Comparison of ENCODE assay signal across 12 cellular contexts in the genomic region with DNA sequence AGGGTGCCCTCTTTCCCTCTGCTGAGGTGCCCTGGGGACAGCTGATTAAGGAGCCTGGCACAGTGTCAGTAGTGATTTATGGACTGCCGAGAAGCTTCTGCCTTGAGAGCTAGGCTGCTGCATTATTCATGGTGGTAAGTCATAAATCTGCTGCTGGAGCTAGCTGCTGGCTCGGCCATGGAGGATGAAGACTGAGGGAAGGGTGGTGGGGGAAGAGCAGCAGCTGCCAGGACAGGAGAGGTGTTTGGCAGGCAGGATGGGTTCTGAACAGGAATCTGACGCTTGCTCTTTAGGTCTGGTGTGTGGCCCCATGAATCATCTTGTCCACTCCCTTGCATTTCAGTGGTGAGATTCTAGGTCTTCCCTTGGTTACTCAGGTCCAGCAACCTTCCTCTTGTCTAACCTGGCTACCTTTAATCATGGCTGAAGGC.
DNase-seq lines count a peak whose midpoint lies in the region; ATAC-seq and TF ChIP-seq lines count a peak whose summit lies in the region.
"Had no signal": no experiment of that assay in that cellular context is flagged by ENCODE, and none has a peak within 500 bp of the region (broad histone marks: within the 10 kb centered on the region; RNA-seq: fewer than 3 reads in every experiment).

No MANE protein-coding gene starts in this region.

- no peak overlapping the region for H2AFZ ChIP-seq in SK-N-SH (ENCODE audit: low read depth)

- peak in 1 of 2 experiments; percentile 40; a peak in 1 of 4 replicates for TF ChIP-seq EP300 in SK-N-SH (IDR thresholded peaks at IDR 0.05; ENCODE audit: borderline replicate concordance in 1 of 2, low read depth in 1 of 2, low read length in 1 of 2)

- DNase-seq in MCF 10A (ENCODE audit: unreplicated experiment) (peak; percentile 67), breast epithelium (ENCODE audit: low spot score in 2 of 2) (no peak), SK-N-SH (no peak), foreskin keratinocyte (peak; percentile 33 to 69), NCI-H774 (lab: John Stamatoyannopoulos, UW) (no peak), CD1c-positive myeloid dendritic cell (ENCODE audit: extremely low spot score) (no peak)

- H3K9me3 Mint-ChIP-seq in MCF 10A (ENCODE audit: unreplicated experiment): peaks cover 12% of the 10 kb centered on the region
- peaks cover 8% of the 10 kb centered on the region for H3K9me3 Mint-ChIP-seq in stimulated activated memory B cell treated with anti-CD40 and anti-IgM and Interleukin-4, amounts not matched to agents 10 μg/mL and 1 μg/mL and 100 μg/mL, for 72 hours

- TF ChIP-seq CTCF in MCF 10A (IDR thresholded peaks at IDR 0.05; ENCODE audit: unreplicated experiment) (no peak), breast epithelium (IDR thresholded peaks at IDR 0.05) (no peak), SK-N-SH (IDR thresholded peaks at IDR 0.05) (no peak), foreskin keratinocyte (conservative IDR thresholded peaks at IDR 0.05) (no peak)

- H3K79me2 ChIP-seq in SK-N-SH (ENCODE audit: insufficient read depth): no peaks in the 10 kb centered on the region

- no peak for TF ChIP-seq RAD21 in SK-N-SH (IDR thresholded peaks at IDR 0.05; ENCODE audit: low read length)

- H3K4me3 Mint-ChIP-seq in MCF 10A (ENCODE audit: unreplicated experiment): no peak overlapping the region
- H3K4me3 Mint-ChIP-seq in stimulated activated memory B cell treated with anti-CD40 and anti-IgM and Interleukin-4, amounts not matched to agents 10 μg/mL and 1 μg/mL and 100 μg/mL, for 72 hours: no peak overlapping the region
- H3K4me3 Mint-ChIP-seq: activated naive CD8-positive, alpha-beta T cell; nephron had no signal

- H3K36me3 ChIP-seq in breast epithelium: no peaks in the 10 kb centered on the region
- no peaks in the 10 kb centered on the region for H3K36me3 ChIP-seq in SK-N-SH (replicated peaks in 1 of 2; ENCODE audit: control insufficient read depth in 1 of 2, insufficient read depth in 2 of 2, low read length in 1 of 2)
- H3K36me3 ChIP-seq: gastroesophageal sphincter, tibial nerve had no signal

- ATAC-seq in foreskin keratinocyte: peak; percentile 25
- ATAC-seq in stimulated activated memory B cell treated with anti-CD40 and anti-IgM and Interleukin-4, amounts not matched to agents 10 μg/mL and 1 μg/mL and 100 μg/mL, for 72 hours: no peak
- no peak for ATAC-seq in GM18868 (IDR thresholded peaks at IDR 0.05; ENCODE audit: unreplicated experiment)
- ATAC-seq: gastroesophageal sphincter had no signal

- no peak overlapping the region for H3K9ac ChIP-seq in SK-N-SH

- H3K4me3 ChIP-seq in breast epithelium (no peak overlapping the region), SK-N-SH (ENCODE audit: low read depth in 2 of 2, low read length in 1 of 2) (no peak overlapping the region)
- H3K4me3 ChIP-seq: gastroesophageal sphincter, tibial nerve had no signal

- POLR2A ChIA-PET in MCF 10A (lab: Yijun Ruan, JAX): interaction anchor here (0.6 to 0.7 kb wide), 2 partner anchors 8 to 160 kb away, joined by 3 to 4 read pairs; no protein-coding TSS in a partner anchor
- POLR2A ChIA-PET in SK-N-SH (lab: Yijun Ruan, JAX): no interaction called here

- no peak overlapping the region for H3K4me2 ChIP-seq in SK-N-SH

- H3K4me1 Mint-ChIP-seq in MCF 10A (ENCODE audit: insufficient read depth, unreplicated experiment): peaks cover 6% of the 10 kb centered on the region
- no peaks in the 10 kb centered on the region for H3K4me1 Mint-ChIP-seq in stimulated activated memory B cell treated with anti-CD40 and anti-IgM and Interleukin-4, amounts not matched to agents 10 μg/mL and 1 μg/mL and 100 μg/mL, for 72 hours

- no peaks in the 10 kb centered on the region for H3K9me2 ChIP-seq in SK-N-SH

- CTCF ChIA-PET in MCF 10A (lab: Yijun Ruan, JAX) (interaction anchor here (0.7 kb wide), 1 partner anchor 35 kb away, joined by 3 read pairs; no protein-coding TSS in a partner anchor), SK-N-SH (lab: Yijun Ruan, JAX) (interaction anchor here (0.6 to 1.6 kb wide), 3 partner anchors 10 to 1547 kb away, joined by 3 to 4 read pairs (median 3); no protein-coding TSS in a partner anchor)

- no peaks in the 10 kb centered on the region for H4K20me1 ChIP-seq in SK-N-SH (ENCODE audit: insufficient read depth)

- H3K27me3 Mint-ChIP-seq in MCF 10A (ENCODE audit: insufficient read depth, unreplicated experiment): peaks cover 15% of the 10 kb centered on the region
- H3K27me3 Mint-ChIP-seq in stimulated activated memory B cell treated with anti-CD40 and anti-IgM and Interleukin-4, amounts not matched to agents 10 μg/mL and 1 μg/mL and 100 μg/mL, for 72 hours: peaks cover 22% of the 10 kb centered on the region

- BruUV-seq in MCF 10A (replicated peaks; lab: Mats Ljungman, UMichigan): no TSS peak

- TF ChIP-seq POLR2A in breast epithelium (IDR thresholded peaks at IDR 0.05): no peak

- H3K27me3 ChIP-seq in breast epithelium: no peaks in the 10 kb centered on the region
- H3K27me3 ChIP-seq in SK-N-SH (ENCODE audit: insufficient read depth): no peaks in the 10 kb centered on the region
- H3K27me3 ChIP-seq in foreskin keratinocyte: peaks cover 2% of the 10 kb centered on the region
- H3K27me3 ChIP-seq: gastroesophageal sphincter, tibial nerve had no signal

- 57% methylated on average over 2 of the region's 3 CpGs for WGBS in SK-N-SH (ENCODE audit: low lambda C conversion rate)

- no peaks in the 10 kb centered on the region for H3K36me3 Mint-ChIP-seq in MCF 10A (ENCODE audit: insufficient read depth, unreplicated experiment)
- H3K36me3 Mint-ChIP-seq in stimulated activated memory B cell treated with anti-CD40 and anti-IgM and Interleukin-4, amounts not matched to agents 10 μg/mL and 1 μg/mL and 100 μg/mL, for 72 hours: no peaks in the 10 kb centered on the region

- no peaks in the 10 kb centered on the region for H3K9me3 ChIP-seq in breast epithelium
- H3K9me3 ChIP-seq in SK-N-SH: no peaks in the 10 kb centered on the region
- H3K9me3 ChIP-seq: gastroesophageal sphincter had no signal

- no peak overlapping the region for H3K27ac ChIP-seq in breast epithelium
- H3K27ac ChIP-seq in SK-N-SH (ENCODE audit: low read depth in 2 of 2, low read length in 1 of 2): peak overlapping the region in 1 of 2 experiments; percentile 64; a peak in 2 of 4 replicates
- no peak overlapping the region for H3K27ac ChIP-seq in foreskin keratinocyte
- H3K27ac ChIP-seq: gastroesophageal sphincter, tibial nerve had no signal

- H3K4me1 ChIP-seq in breast epithelium (peaks cover 0 to 5% of the 10 kb centered on the region in 2 donors), SK-N-SH (ENCODE audit: control insufficient read depth in 1 of 2, insufficient read depth in 2 of 2, low read depth in 1 of 2, low read length in 1 of 2) (peaks cover 16 to 28% of the 10 kb centered on the region in 2 experiments; a peak in 3 of 4 replicates), foreskin keratinocyte (peaks cover 10% of the 10 kb centered on the region)

- H3F3A ChIP-seq in SK-N-SH (replicated peaks; ENCODE audit: insufficient read depth): no peaks in the 10 kb centered on the region

- no peak overlapping the region for H3K27ac Mint-ChIP-seq in MCF 10A (ENCODE audit: low read depth, unreplicated experiment)
- no peak overlapping the region for H3K27ac Mint-ChIP-seq in stimulated activated memory B cell treated with anti-CD40 and anti-IgM and Interleukin-4, amounts not matched to agents 10 μg/mL and 1 μg/mL and 100 μg/mL, for 72 hours
- H3K27ac Mint-ChIP-seq: activated naive CD8-positive, alpha-beta T cell; nephron had no signal

- intact Hi-C loops in MCF 10A (cut with micrococcal nuclease) (no loop called here), breast epithelium (cut with DNase I; ENCODE audit: low total_unique reads) (no loop called here)

TF ChIP-seq in SK-N-SH, 30 proteins besides CTCF, POLR2A, EP300 and RAD21 (continues in another document):
- TF ChIP-seq MXI1 (IDR thresholded peaks at IDR 0.05; ENCODE audit: low read depth, low read length): no peak
- no peak for TF ChIP-seq POLR2AphosphoS5 (IDR thresholded peaks at IDR 0.05; ENCODE audit: low read depth, low read length)
- no peak for TF ChIP-seq SMC3 (IDR thresholded peaks at IDR 0.05; ENCODE audit: low read depth, low read length)
- peak; percentile 69 for TF ChIP-seq TCF12 (IDR thresholded peaks at IDR 0.05)
- TF ChIP-seq JUND (IDR thresholded peaks at IDR 0.05): peak; percentile 34; the same call in 1 of the 2 replicates
- TF ChIP-seq, protein P1, sequence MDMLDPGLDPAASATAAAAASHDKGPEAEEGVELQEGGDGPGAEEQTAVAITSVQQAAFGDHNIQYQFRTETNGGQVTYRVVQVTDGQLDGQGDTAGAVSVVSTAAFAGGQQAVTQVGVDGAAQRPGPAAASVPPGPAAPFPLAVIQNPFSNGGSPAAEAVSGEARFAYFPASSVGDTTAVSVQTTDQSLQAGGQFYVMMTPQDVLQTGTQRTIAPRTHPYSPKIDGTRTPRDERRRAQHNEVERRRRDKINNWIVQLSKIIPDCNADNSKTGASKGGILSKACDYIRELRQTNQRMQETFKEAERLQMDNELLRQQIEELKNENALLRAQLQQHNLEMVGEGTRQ (IDR thresholded peaks at IDR 0.05; ENCODE audit: borderline replicate concordance, low read depth, low read length): no peak
- no peak for TF ChIP-seq GABPA (IDR thresholded peaks at IDR 0.05; ENCODE audit: low read depth)
- no peak for TF ChIP-seq TEAD4 (IDR thresholded peaks at IDR 0.05; ENCODE audit: borderline replicate concordance, insufficient read depth)
- no peak for TF ChIP-seq ELF1 (IDR thresholded peaks at IDR 0.05)
- TF ChIP-seq RFX5 (IDR thresholded peaks at IDR 0.05; ENCODE audit: low read length): no peak
- TF ChIP-seq GATA2 (CRISPR knock-in tag; IDR thresholded peaks at IDR 0.05): no peak
- peak; percentile 33 for TF ChIP-seq NFIC (IDR thresholded peaks at IDR 0.05; ENCODE audit: borderline replicate concordance)
- no peak for TF ChIP-seq NRF1 (IDR thresholded peaks at IDR 0.05; ENCODE audit: low read depth, low read length)
- TF ChIP-seq FOXJ3 (CRISPR knock-in tag; IDR thresholded peaks at IDR 0.05): no peak
- TF ChIP-seq PBX3 (IDR thresholded peaks at IDR 0.05): peak; percentile 90
- no peak for TF ChIP-seq TAF1 (IDR thresholded peaks at IDR 0.05; ENCODE audit: borderline replicate concordance, low read depth, low read length)
- TF ChIP-seq RXRA (IDR thresholded peaks at IDR 0.05; ENCODE audit: borderline replicate concordance, low read depth): no peak
- TF ChIP-seq FOXM1 (IDR thresholded peaks at IDR 0.05; ENCODE audit: low read depth): no peak

Comparison
In these comparisons a context has a peak if more than half of its experiments do, and no peak if none do; other contexts are left out.
1. DNase-seq: peak in MCF 10A (single experiment) and foreskin keratinocyte (2 of 2); none in breast epithelium (0 of 2), SK-N-SH (single experiment), NCI-H774 (single experiment) and CD1c-positive myeloid dendritic cell (single experiment).